Comparison of ENCODE assay signal across 26 cellular contexts in the genomic region with DNA sequence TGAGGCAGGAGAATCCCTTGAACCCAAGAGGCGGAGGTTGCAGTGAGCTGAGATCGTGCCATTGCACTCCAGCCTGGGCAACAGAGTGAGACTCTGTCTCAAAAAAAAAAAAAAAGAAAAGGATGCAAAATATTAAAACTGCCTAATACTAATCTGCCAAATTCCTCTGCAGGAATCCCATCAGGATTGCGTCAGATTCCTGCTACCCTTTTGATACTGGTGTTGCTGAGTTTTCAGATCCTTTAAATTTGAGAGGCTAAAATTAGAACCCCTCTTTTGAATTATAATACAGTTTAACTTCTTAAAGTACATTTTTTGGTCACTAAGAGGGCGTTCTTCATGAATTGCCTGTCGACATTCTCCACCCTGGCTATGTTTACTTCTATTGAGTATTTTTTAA.
"Had no signal": no experiment of that assay in that cellular context is flagged by ENCODE, and none has a peak within 500 bp of the region (broad histone marks: within the 10 kb centered on the region; RNA-seq: fewer than 3 reads in every experiment).

No MANE protein-coding gene starts in this region.

- H3K27ac ChIP-seq: ascending aorta, cardiac muscle cell, SJCRH30 had no signal

- ATAC-seq: activated CD8-positive, alpha-beta T cell treated with anti-CD3 and anti-CD28 coated beads for 36 hours; activated T-cell treated with anti-CD3 and anti-CD28 coated beads, Interleukin-2, amount 50 U/mL, for 72 hours; activated T-helper 17 cell treated with anti-CD3 and anti-CD28 coated beads, Interleukin-2, amount 50 U/mL, for 72 hours; Panc1 had no signal

- H3K36me3 ChIP-seq: ascending aorta, cardiac muscle cell, SJCRH30 had no signal

- H3K9me3 ChIP-seq: ascending aorta, SJCRH30, SK-N-SH had no signal

- H3K4me3 ChIP-seq: ascending aorta, cardiac muscle cell, SJCRH30 had no signal

- H3K4me1 ChIP-seq: ascending aorta, SJCRH30 had no signal

- H3K9ac ChIP-seq: SK-N-SH had no signal

- H3K27me3 ChIP-seq: ascending aorta, cardiac muscle cell, SJCRH30 had no signal

- DNase-seq: activated CD4-positive, alpha-beta T cell treated with anti-CD3 and anti-CD28 coated beads, Interleukin-2, amount 10 ng/mL, durations not matched to agents 24 days and 14 days; activated CD4-positive, alpha-beta T cell treated with anti-CD3 and anti-CD28 coated beads, Interleukin-2, amount 50 U/mL, for 4 hours; activated CD8-positive, alpha-beta T cell treated with anti-CD3 and anti-CD28 coated beads for 36 hours; activated naive CD4-positive, alpha-beta T cell; activated naive CD4-positive, alpha-beta T cell treated with anti-CD3 and anti-CD28 coated beads, Interleukin-2, amount 50 U/mL, for 16 hours; activated naive CD8-positive, alpha-beta T cell treated with anti-CD3 and anti-CD28 coated beads for 36 hours; activated T-cell treated with anti-CD3 and anti-CD28 coated beads, Interleukin-2, amount 50 U/mL, for 1 hour; activated T-cell treated with anti-CD3 and anti-CD28 coated beads, Interleukin-2, amount 50 U/mL, for 72 hours; amygdala; NCI-H1092 treated with DMSO at 0.1 percent for 48 hours; NCI-H1417; NCI-H146; NCI-H187; NCI-H2029 treated with DMSO at 0.1 percent for 48 hours; NCI-H2107; NCI-H2171; NCI-H226; NCI-H446 treated with DMSO at 0.1 percent for 48 hours; NCI-H524; SHP77; SJCRH30; SK-N-SH had no signal
